ENCODE assay signal across 8 cellular contexts in the genomic region with DNA sequence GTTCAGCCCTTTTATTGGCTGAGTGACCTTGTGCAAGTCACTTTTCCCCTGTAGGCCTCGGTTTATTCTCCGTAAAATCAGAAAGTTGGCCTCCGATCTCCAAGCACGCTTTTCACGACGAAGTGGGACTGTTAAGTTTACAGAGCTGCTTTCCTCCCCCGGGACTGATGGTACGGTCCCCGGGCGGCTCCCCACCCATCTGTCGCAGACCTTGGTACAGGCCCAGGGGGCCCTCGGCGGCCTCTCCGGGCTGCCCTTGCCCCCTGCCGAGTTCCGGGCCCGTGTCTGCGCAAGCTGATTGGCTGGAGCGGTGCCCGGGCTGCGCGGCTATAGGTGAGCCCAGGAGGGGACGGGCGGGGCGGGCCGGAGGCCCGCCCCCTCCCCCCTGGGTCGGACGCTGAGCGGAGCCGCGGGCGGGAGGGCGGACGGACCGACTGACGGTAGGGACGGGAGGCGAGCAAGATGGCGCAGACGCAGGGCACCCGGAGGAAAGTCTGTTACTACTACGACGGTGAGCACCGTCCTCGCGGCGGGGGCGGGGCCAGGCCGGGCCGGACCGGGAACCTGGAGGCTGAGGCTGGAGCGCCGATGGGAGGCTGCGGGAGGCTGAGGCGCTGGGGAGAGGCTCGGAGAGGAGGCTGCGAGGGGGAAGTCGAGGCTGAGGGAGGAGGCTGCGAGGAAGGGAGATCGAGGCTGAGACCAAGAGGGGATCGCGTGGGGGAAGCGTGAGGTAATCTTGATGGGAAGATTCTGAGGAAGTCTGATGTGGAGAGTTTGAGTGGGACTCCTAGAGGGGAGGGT. TPM values are rescaled to one million over a fixed set of nuclear protein-coding genes. Genes with fewer than 3 reads are reported as not detected.
DNase-seq lines count a peak whose midpoint lies in the region; ATAC-seq, FAIRE-seq and TF ChIP-seq lines count a peak whose summit lies in the region.

Gene HDAC1 (plus strand): TSS at position 376 of the 801 bp plus-strand sequence. CDS start 87 bp downstream, at position 463.

- H2AFZ ChIP-seq in keratinocyte (ENCODE audit: control insufficient read depth, low read length) = peak within 1 kb of the TSS; percentile 96

- peak; percentile 84 for TF ChIP-seq POLR2A in GM19099 (IDR thresholded peaks at IDR 0.05; ENCODE audit: extremely low read depth, insufficient read length, low read depth)

- no peak for TF ChIP-seq CTCF in keratinocyte (optimal IDR thresholded peaks at IDR 0.05 in 1 of 3, IDR thresholded peaks at IDR 0.05 in 1 of 3, conservative IDR thresholded peaks at IDR 0.05 in 1 of 3; ENCODE audit: extremely low read depth in 1 of 3, insufficient read depth in 2 of 3, low read length in 3 of 3)

- peak within 1 kb of the TSS; percentile 81 to 92 (median 85) for H3K4me3 ChIP-seq in keratinocyte (ENCODE audit: control insufficient read depth in 2 of 3, extremely low read depth in 1 of 3, insufficient read depth in 2 of 3, low read depth in 1 of 3, low read length in 3 of 3)

- no peak for FAIRE-seq in keratinocyte (lab: Jason Lieb, UNC)

- peaks cover 13% of the 10 kb centered on the region for H3K4me1 ChIP-seq in keratinocyte (ENCODE audit: control insufficient read depth, extremely low read depth, insufficient read depth, low read length)

- dilution Hi-C loops in keratinocyte (cut with MboI; ENCODE audit: extremely low pct_ligation_motif_present, low sequenced_read_pairs) = no loop called here

- DNase-seq in AML-193 (lab: John Stamatoyannopoulos, UW) (peak; percentile 94), NCI-H460 (ENCODE audit: extremely low read depth, low read depth) (peak; percentile 92), cerebellar cortex (ENCODE audit: low spot score) (peak; percentile 79), keratinocyte (ENCODE audit: low read depth, low spot score) (peak; percentile 77)
- peak; percentile 94 for DNase-seq in activated CD4-positive, CD25-positive, alpha-beta regulatory T cell treated with anti-CD3 and anti-CD28 coated beads, Interleukin-2, amount 50 U/mL, for 72 hours
- peak; percentile 95 to 97 (median 97) for DNase-seq in stimulated activated CD4-positive, alpha-beta T cell treated with anti-CD3 and anti-CD28 coated beads, Interleukin-12 subunit alpha, Interleukin-12 subunit beta, amount 100 ng/mL, for 48 hours (ENCODE audit: low read depth in 2 of 3, low spot score in 1 of 3)

- ATAC-seq in HG03378 (IDR thresholded peaks at IDR 0.05; ENCODE audit: unreplicated experiment) = peak; percentile 62

- H3K36me3 ChIP-seq in keratinocyte (ENCODE audit: control insufficient read depth in 2 of 2, extremely low read depth in 1 of 2, insufficient read depth in 2 of 2, low read length in 2 of 2) = no peaks in the 10 kb centered on the region

- H4K20me1 ChIP-seq in keratinocyte (ENCODE audit: control insufficient read depth, extremely low read depth, insufficient read depth, low read length) = no peaks in the 10 kb centered on the region

- H3K9me3 ChIP-seq in keratinocyte (ENCODE audit: control insufficient read depth, low read depth, low read length) = no peaks in the 10 kb centered on the region

- no peaks in the 10 kb centered on the region for H3K27me3 ChIP-seq in keratinocyte (ENCODE audit: control insufficient read depth, extremely low read depth, insufficient read depth, low read length)

- no peaks in the 10 kb centered on the region for H3K9me1 ChIP-seq in keratinocyte (ENCODE audit: control insufficient read depth, extremely low read depth, insufficient read depth, low read length)

- H3K27ac ChIP-seq in keratinocyte (ENCODE audit: control insufficient read depth, insufficient read depth, low read length) = peak within 1 kb of the TSS; percentile 93

- peak within 1 kb of the TSS; percentile 92 for H3K9ac ChIP-seq in keratinocyte (ENCODE audit: control insufficient read depth, extremely low read depth, insufficient read depth, low read length)

- H3K79me2 ChIP-seq in keratinocyte (ENCODE audit: control insufficient read depth, insufficient read depth, low read length) = peaks cover 42% of the 10 kb centered on the region

- H3K4me2 ChIP-seq in keratinocyte (ENCODE audit: control insufficient read depth, extremely low read depth, insufficient read depth, low read depth, low read length) = peak within 1 kb of the TSS; percentile 94

RNA-seq across cellular contexts. Expression of gene HDAC1, which starts in this region (rescaled TPM):
- total RNA-seq in NCI-H460 (2014; rRNA removed; shearing (Covaris generic)) = 34.6 and 35.6 TPM in 2 replicates
- 35.7 and 37.7 TPM in 2 replicates for polyA plus RNA-seq in NCI-H460 (2014; cell fraction: nucleus; rRNA removed)
- polyA plus RNA-seq in keratinocyte = 159 to 198 TPM (median 170 TPM) in 3 replicates
- polyA plus RNA-seq in keratinocyte (2011; ENCODE audit: low read depth) = 61.3 TPM
- polyA plus RNA-seq in keratinocyte (2011; cell fraction: cytosol; rRNA removed) = 102 and 113 TPM in 2 replicates
- 183 and 195 TPM in 2 replicates for polyA plus RNA-seq in keratinocyte (2011; cell fraction: nucleus; rRNA removed)
- polyA plus RNA-seq in keratinocyte (2012; ENCODE audit: low replicate concordance) = 69.8 and 153 TPM in 2 replicates
- 81.1 to 251 TPM (median 187 TPM) in 3 replicates for polyA minus RNA-seq in keratinocyte
- polyA minus RNA-seq in keratinocyte (2011; cell fraction: cytosol; rRNA and poly(A)+ RNA removed) = 71.6 TPM
- polyA minus RNA-seq in keratinocyte (2011; cell fraction: nucleus; rRNA and poly(A)+ RNA removed) = 60.6 and 88.4 TPM in 2 replicates

Comparison
In these comparisons a context has a peak if more than half of its experiments do, and no peak if none do; other contexts are left out.
1. Peak in every context shown above with its lines: DNase-seq, ATAC-seq, H3K4me3 ChIP-seq and H3K27ac ChIP-seq.